ENCODE assay signal across 11 cellular contexts in the genomic region with DNA sequence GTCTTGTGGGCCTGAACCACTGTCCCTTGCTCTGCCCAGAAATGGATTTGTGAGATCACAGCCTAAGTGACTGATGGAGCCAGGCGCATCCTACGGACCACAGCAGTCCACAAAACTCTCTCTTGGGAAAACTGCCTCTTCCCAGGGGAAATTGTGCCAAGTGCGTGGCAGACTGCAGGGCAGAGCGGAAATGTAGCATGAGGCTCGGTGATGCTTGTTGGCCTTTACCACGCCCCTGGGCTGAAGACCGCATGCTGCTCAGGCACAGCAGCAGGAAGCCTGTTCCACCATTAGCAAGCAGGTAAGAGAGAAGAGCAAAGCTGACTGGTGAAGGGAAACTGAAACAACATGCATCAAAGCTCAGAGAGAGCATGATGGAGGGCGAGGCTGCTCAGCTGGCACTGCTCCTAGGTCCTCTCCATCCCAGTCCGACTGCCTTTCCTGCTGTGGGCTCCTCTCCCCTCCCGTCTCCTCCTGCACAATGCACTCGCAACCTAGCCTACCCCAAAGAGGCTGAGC. TPM values are rescaled to one million over a fixed set of nuclear protein-coding genes. Genes with fewer than 3 reads are reported as not detected.
DNase-seq lines count a peak whose midpoint lies in the region; ATAC-seq lines count a peak whose summit lies in the region.
"Had no signal": no experiment of that assay in that cellular context is flagged by ENCODE, and none has a peak within 500 bp of the region (broad histone marks: within the 10 kb centered on the region; RNA-seq: fewer than 3 reads in every experiment).

No MANE protein-coding gene starts in this region.

- H3K9me3 Mint-ChIP-seq in activated CD4-positive, alpha-beta memory T cell treated with anti-CD3 and anti-CD28 coated beads, Interleukin-2, amount 10 ng/mL, durations not matched to agents 7 days and 5 days = no peaks in the 10 kb centered on the region

- ATAC-seq in esophagus mucosa (peak; percentile 53), sciatic nerve (no peak)

- H3K4me3 ChIP-seq in Jurkat, Clone E6-1 (ENCODE audit: low read length) = no peak overlapping the region
- H3K4me3 ChIP-seq: ovary had no signal

- H3K27me3 Mint-ChIP-seq in activated CD4-positive, alpha-beta memory T cell treated with anti-CD3 and anti-CD28 coated beads, Interleukin-2, amount 10 ng/mL, durations not matched to agents 7 days and 5 days = no peaks in the 10 kb centered on the region

- POLR2A ChIA-PET in activated CD4-positive, alpha-beta memory T cell treated with anti-CD3 and anti-CD28 coated beads, Interleukin-2, amount 10 ng/mL, durations not matched to agents 7 days and 5 days (lab: Charles Lee) = interaction anchor here (0.6 to 3.5 kb wide), 26 partner anchors 9 to 518 kb away, joined by 3 to 57 read pairs (median 4); a partner anchor contains a TSS

- CTCF ChIA-PET in activated CD4-positive, alpha-beta memory T cell treated with anti-CD3 and anti-CD28 coated beads, Interleukin-2, amount 10 ng/mL, durations not matched to agents 7 days and 5 days (lab: Charles Lee) = interaction anchor here (0.5 to 3.4 kb wide), 11 partner anchors 9 to 147 kb away, joined by 3 to 23 read pairs (median 5); a partner anchor contains a TSS

- intact Hi-C loops in sciatic nerve (cut with DNase I) = no loop called here

- peak overlapping the region; percentile 38 for H3K4me3 Mint-ChIP-seq in activated CD4-positive, alpha-beta memory T cell treated with anti-CD3 and anti-CD28 coated beads, Interleukin-2, amount 10 ng/mL, durations not matched to agents 7 days and 5 days

- peak overlapping the region; percentile 99 for H3K27ac Mint-ChIP-seq in activated CD4-positive, alpha-beta memory T cell treated with anti-CD3 and anti-CD28 coated beads, Interleukin-2, amount 10 ng/mL, durations not matched to agents 7 days and 5 days

- H3K4me1 Mint-ChIP-seq in activated CD4-positive, alpha-beta memory T cell treated with anti-CD3 and anti-CD28 coated beads, Interleukin-2, amount 10 ng/mL, durations not matched to agents 7 days and 5 days = peaks cover 52% of the 10 kb centered on the region

- peaks cover 43% of the 10 kb centered on the region for H3K36me3 Mint-ChIP-seq in activated CD4-positive, alpha-beta memory T cell treated with anti-CD3 and anti-CD28 coated beads, Interleukin-2, amount 10 ng/mL, durations not matched to agents 7 days and 5 days (ENCODE audit: low read depth)

- DNase-seq in Jurkat, Clone E6-1 (ENCODE audit: low read depth, low spot score) = peak; percentile 20
- peak; percentile 83 for DNase-seq in activated CD4-positive, alpha-beta memory T cell treated with anti-CD3 and anti-CD28 coated beads, Interleukin-2, amount 10 ng/mL, durations not matched to agents 7 days and 5 days
- peak; percentile 19 for DNase-seq in stimulated activated CD8-positive, alpha-beta memory T cell treated with anti-CD3 and anti-CD28 coated beads, Interleukin-4, amount 100 ng/mL, for 24 hours (ENCODE audit: low read depth)
- no peak for DNase-seq in DMS 273 (lab: John Stamatoyannopoulos, UW; ENCODE audit: unreplicated experiment)
- no peak for DNase-seq in NCI-H1105 treated with DMSO at 0.1 percent for 48 hours (lab: John Stamatoyannopoulos, UW)
- no peak for DNase-seq in NCI-H82 (lab: John Stamatoyannopoulos, UW)
- no peak for DNase-seq in sciatic nerve (ENCODE audit: low spot score)
- DNase-seq: head of caudate nucleus, NCI-H774 had no signal

RNA-seq across cellular contexts. Expression of a gene that starts 26.5 kb away (rescaled TPM):
- 1.5 TPM for polyA plus RNA-seq in Jurkat, Clone E6-1 (2012; ENCODE audit: insufficient read depth, insufficient read length)
- 1 to 10 TPM; 1.1 to 1.2 TPM for total RNA-seq in activated CD4-positive, alpha-beta memory T cell treated with anti-CD3 and anti-CD28 coated beads, Interleukin-2, amount 10 ng/mL, durations not matched to agents 7 days and 5 days
- total RNA-seq in esophagus mucosa = 0.48 TPM
- 30.6 TPM for total RNA-seq in sciatic nerve

RNA-seq across cellular contexts. Expression of a gene that starts 31.4 kb away (rescaled TPM):
- 14.9 TPM for polyA plus RNA-seq in Jurkat, Clone E6-1 (2012; ENCODE audit: insufficient read depth, insufficient read length)
- total RNA-seq in activated CD4-positive, alpha-beta memory T cell treated with anti-CD3 and anti-CD28 coated beads, Interleukin-2, amount 10 ng/mL, durations not matched to agents 7 days and 5 days = 10 to 100 TPM; 31.1 to 32.8 TPM
- total RNA-seq in esophagus mucosa (5.0 TPM), sciatic nerve (28.0 TPM)

RNA-seq across cellular contexts. Expression of a gene that starts 43.3 kb away (rescaled TPM):
- polyA plus RNA-seq in Jurkat, Clone E6-1 (2012; ENCODE audit: insufficient read depth, insufficient read length) = 34.2 TPM
- total RNA-seq in activated CD4-positive, alpha-beta memory T cell treated with anti-CD3 and anti-CD28 coated beads, Interleukin-2, amount 10 ng/mL, durations not matched to agents 7 days and 5 days = 100 to 1,000 TPM; 168 TPM
- total RNA-seq in esophagus mucosa (51.7 TPM), sciatic nerve (130 TPM)

Comparison
In these comparisons a context has a peak if more than half of its experiments do, and no peak if none do; other contexts are left out.
1. DNase-seq: peak in Jurkat, Clone E6-1 (single experiment), activated CD4-positive, alpha-beta memory T cell treated with anti-CD3 and anti-CD28 coated beads, Interleukin-2, amount 10 ng/mL, durations not matched to agents 7 days and 5 days (single experiment) and stimulated activated CD8-positive, alpha-beta memory T cell treated with anti-CD3 and anti-CD28 coated beads, Interleukin-4, amount 100 ng/mL, for 24 hours (single experiment); none in DMS 273 (single experiment), NCI-H1105 treated with DMSO at 0.1 percent for 48 hours (single experiment), NCI-H82 (single experiment) and sciatic nerve (single experiment).
2. RNA of a gene that starts 26.5 kb away (total RNA-seq): 30.6 TPM in sciatic nerve (single experiment); 1.1 to 1.2 TPM in activated CD4-positive, alpha-beta memory T cell treated with anti-CD3 and anti-CD28 coated beads, Interleukin-2, amount 10 ng/mL, durations not matched to agents 7 days and 5 days and 0.48 TPM in esophagus mucosa (single experiment); every median in the first group is over 10 times any median in the second.